Comparison of ENCODE assay signal across 29 cellular contexts in the genomic region with DNA sequence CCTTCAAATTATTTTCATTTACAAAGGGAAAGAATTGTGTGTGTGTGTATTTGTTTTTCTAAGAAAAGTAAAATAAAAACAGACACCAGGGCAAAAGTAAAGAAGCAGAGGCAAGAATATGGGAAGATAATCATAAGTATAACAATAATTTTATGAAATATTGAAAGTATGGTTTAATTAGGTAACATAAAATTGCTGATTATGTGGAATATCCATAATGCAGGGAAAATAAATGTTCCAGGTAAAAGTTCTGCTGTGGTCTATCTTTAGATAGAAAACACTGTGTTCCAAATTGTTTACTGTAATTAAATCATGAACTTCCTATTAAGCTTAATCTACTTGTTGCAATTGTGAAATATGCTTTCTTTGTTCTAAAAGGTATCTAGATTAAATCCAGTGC. TPM values are rescaled to one million over a fixed set of nuclear protein-coding genes. Genes with fewer than 3 reads are reported as not detected.
"Had no signal": no experiment of that assay in that cellular context is flagged by ENCODE, and none has a peak within 500 bp of the region (broad histone marks: within the 10 kb centered on the region; RNA-seq: fewer than 3 reads in every experiment).

No MANE protein-coding gene starts in this region.

- H3K4me3 ChIP-seq: left lung, lower lobe of right lung, pancreas, prostate gland, sigmoid colon, spleen, suprapubic skin, thoracic aorta, tibial artery, upper lobe of right lung had no signal

- H3K4me1 ChIP-seq: left lung, lower lobe of right lung, prostate gland, spleen, suprapubic skin, tibial artery, upper lobe of right lung had no signal

- H3K36me3 Mint-ChIP-seq: immature natural killer cell; naive thymus-derived CD8-positive, alpha-beta T cell; stimulated activated effector memory CD8-positive, alpha-beta T cell treated with anti-CD3 and anti-CD28 coated beads, Interleukin-12 subunit alpha, Interleukin-12 subunit beta, amount 100 ng/mL, for 72 hours had no signal

- H3K9me3 Mint-ChIP-seq: nephron; stimulated activated effector memory CD8-positive, alpha-beta T cell treated with anti-CD3 and anti-CD28 coated beads, Interleukin-12 subunit alpha, Interleukin-12 subunit beta, amount 100 ng/mL, for 72 hours; stimulated activated naive CD8-positive, alpha-beta T cell treated with anti-CD3 and anti-CD28 coated beads, Interleukin-15, Interleukin-2, amounts not matched to agents 100 ng/mL and 50 ng/mL, for 24 hours had no signal

- H3K27ac ChIP-seq: left lung, lower lobe of right lung, pancreas, prostate gland, sigmoid colon, spleen, suprapubic skin, thoracic aorta, tibial artery, upper lobe of right lung had no signal

- H3K27ac Mint-ChIP-seq: immature natural killer cell; naive thymus-derived CD8-positive, alpha-beta T cell; nephron; stimulated activated effector memory CD8-positive, alpha-beta T cell treated with anti-CD3 and anti-CD28 coated beads, Interleukin-12 subunit alpha, Interleukin-12 subunit beta, amount 100 ng/mL, for 72 hours; stimulated activated naive CD8-positive, alpha-beta T cell treated with anti-CD3 and anti-CD28 coated beads, Interleukin-15, Interleukin-2, amounts not matched to agents 100 ng/mL and 50 ng/mL, for 24 hours had no signal

- H3K4me1 Mint-ChIP-seq: immature natural killer cell; naive thymus-derived CD8-positive, alpha-beta T cell; neural crest cell; stimulated activated effector memory CD8-positive, alpha-beta T cell treated with anti-CD3 and anti-CD28 coated beads, Interleukin-12 subunit alpha, Interleukin-12 subunit beta, amount 100 ng/mL, for 72 hours had no signal

- DNase-seq: hypothalamus; immature natural killer cell; kidney; left colon; left lung; lower lobe of right lung; mammary epithelial cell; mesenchymal stem cell; naive thymus-derived CD8-positive, alpha-beta T cell; nucleus accumbens; pancreas; posterior cingulate gyrus; retina; right cardiac atrium; sigmoid colon; spleen; stimulated activated CD4-positive, alpha-beta T cell treated with anti-CD3 and anti-CD28 coated beads, Interleukin-4, amount 100 ng/mL, for 24 hours; stimulated activated naive CD4-positive, alpha-beta T cell; tibial artery; trophoblast cell; upper lobe of right lung had no signal

- H3K27me3 ChIP-seq: left lung, pancreas, sigmoid colon, spleen, tibial artery, upper lobe of right lung had no signal

- H3K4me3 Mint-ChIP-seq: immature natural killer cell; naive thymus-derived CD8-positive, alpha-beta T cell; nephron; neural crest cell; stimulated activated effector memory CD8-positive, alpha-beta T cell treated with anti-CD3 and anti-CD28 coated beads, Interleukin-12 subunit alpha, Interleukin-12 subunit beta, amount 100 ng/mL, for 72 hours; stimulated activated naive CD8-positive, alpha-beta T cell treated with anti-CD3 and anti-CD28 coated beads, Interleukin-15, Interleukin-2, amounts not matched to agents 100 ng/mL and 50 ng/mL, for 24 hours had no signal

- H3K27me3 Mint-ChIP-seq: stimulated activated naive CD8-positive, alpha-beta T cell treated with anti-CD3 and anti-CD28 coated beads, Interleukin-15, Interleukin-2, amounts not matched to agents 100 ng/mL and 50 ng/mL, for 24 hours had no signal

- H3K36me3 ChIP-seq: left lung, lower lobe of right lung, pancreas, prostate gland, sigmoid colon, spleen, suprapubic skin, thoracic aorta, tibial artery, upper lobe of right lung had no signal

RNA-seq across cellular contexts. Expression of gene KCNMB2, which starts 25.7 kb away (rescaled TPM):
- total RNA-seq: mammary epithelial cell; naive thymus-derived CD8-positive, alpha-beta T cell; subcutaneous adipose tissue; thoracic aorta had no signal
